ENCODE assay signal across 9 cellular contexts in genomic region chr1:208203848-208204609, GRCh38. TPM values are rescaled to one million over a fixed set of nuclear protein-coding genes. Genes with fewer than 3 reads are reported as not detected.
DNase-seq lines count a peak whose midpoint lies in the region; ATAC-seq, FAIRE-seq and TF ChIP-seq lines count a peak whose summit lies in the region.
"Had no signal": no experiment of that assay in that cellular context is flagged by ENCODE, and none has a peak within 500 bp of the region (broad histone marks: within the 10 kb centered on the region; RNA-seq: fewer than 3 reads in every experiment).

No MANE protein-coding gene starts in this region.

- 66 to 75% (median 68%) methylated on average over 7 of the region's 7 CpGs for WGBS in small intestine, 3 donors

- CTCF ChIA-PET in activated CD4-positive, alpha-beta memory T cell treated with anti-CD3 and anti-CD28 coated beads for 36 hours (lab: Charles Lee): no interaction called here

- no peak for TF ChIP-seq POLR2A in GM12892 (IDR thresholded peaks at IDR 0.05; ENCODE audit: low read depth, low read length)

- no peaks in the 10 kb centered on the region for H3K27me3 Mint-ChIP-seq in HFFc6 (ENCODE audit: insufficient read depth)
- peaks cover 4% of the 10 kb centered on the region for H3K27me3 Mint-ChIP-seq in activated T-helper 17 cell treated with anti-CD3 and anti-CD28 coated beads, Interleukin-2, amount 50 U/mL, for 72 hours
- H3K27me3 Mint-ChIP-seq in activated CD4-positive, alpha-beta memory T cell treated with anti-CD3 and anti-CD28 coated beads for 36 hours: no peaks in the 10 kb centered on the region

- no peak overlapping the region for H3K4me3 ChIP-seq in small intestine (ENCODE audit: low read depth in 1 of 2, low read length in 2 of 2)

- H3K4me3 Mint-ChIP-seq in HFFc6: peak overlapping the region; percentile 26; the same call in 1 of the 2 replicates
- H3K4me3 Mint-ChIP-seq in activated T-helper 17 cell treated with anti-CD3 and anti-CD28 coated beads, Interleukin-2, amount 50 U/mL, for 72 hours: no peak overlapping the region
- H3K4me3 Mint-ChIP-seq in activated CD4-positive, alpha-beta memory T cell treated with anti-CD3 and anti-CD28 coated beads for 36 hours: no peak overlapping the region

- H3K27ac ChIP-seq in small intestine (ENCODE audit: low read depth in 1 of 2, low read length in 1 of 2): peak overlapping the region; percentile 25 to 77

- no peak for TF ChIP-seq CTCF in HFFc6 (IDR thresholded peaks at IDR 0.05)

- peaks cover 0 to 3% of the 10 kb centered on the region in 2 donors for H3K36me3 ChIP-seq in small intestine (ENCODE audit: control insufficient read depth in 2 of 2, insufficient read depth in 2 of 2, low read length in 2 of 2)

- POLR2A ChIA-PET in activated CD4-positive, alpha-beta memory T cell treated with anti-CD3 and anti-CD28 coated beads for 36 hours (lab: Charles Lee): no interaction called here

- ATAC-seq in left ventricle myocardium superior (peak; percentile 11), HG02938 (IDR thresholded peaks at IDR 0.05; ENCODE audit: unreplicated experiment) (no peak)
- ATAC-seq in activated T-helper 17 cell treated with anti-CD3 and anti-CD28 coated beads, Interleukin-2, amount 50 U/mL, for 72 hours (replicated peaks): no peak

- H3K27me3 ChIP-seq in small intestine (ENCODE audit: control insufficient read depth in 2 of 2, insufficient read depth in 2 of 2, low read length in 2 of 2): no peaks in the 10 kb centered on the region

- H3K4me1 Mint-ChIP-seq in HFFc6 (ENCODE audit: low read depth): peaks cover 24% of the 10 kb centered on the region; the same call in 1 of the 2 replicates
- H3K4me1 Mint-ChIP-seq in activated T-helper 17 cell treated with anti-CD3 and anti-CD28 coated beads, Interleukin-2, amount 50 U/mL, for 72 hours: no peaks in the 10 kb centered on the region
- H3K4me1 Mint-ChIP-seq in activated CD4-positive, alpha-beta memory T cell treated with anti-CD3 and anti-CD28 coated beads for 36 hours (ENCODE audit: low read depth): no peaks in the 10 kb centered on the region

- no peak for FAIRE-seq in small intestine (lab: Jason Lieb, UNC)
- FAIRE-seq in GM12892 (lab: Jason Lieb, UNC): no peak

- DNase-seq in HFFc6: no peak
- DNase-seq in amniotic epithelial cell (ENCODE audit: low read depth): peak; percentile 66
- no peak for DNase-seq in left ventricle myocardium superior
- no peak for DNase-seq in small intestine
- no peak for DNase-seq in GM12892 (ENCODE audit: insufficient read length)
- no peak for DNase-seq in activated CD4-positive, alpha-beta memory T cell treated with anti-CD3 and anti-CD28 coated beads for 36 hours
- DNase-seq: stimulated activated CD4-positive, alpha-beta T cell treated with anti-CD3 and anti-CD28 coated beads, Interleukin-4, amount 100 ng/mL, for 24 hours had no signal

- intact Hi-C loops in left ventricle myocardium superior (cut with micrococcal nuclease): no loop called here
- intact Hi-C loops in activated CD4-positive, alpha-beta memory T cell treated with anti-CD3 and anti-CD28 coated beads for 36 hours (cut with micrococcal nuclease): no loop called here

- no peaks in the 10 kb centered on the region for H3K9me3 Mint-ChIP-seq in HFFc6
- H3K9me3 Mint-ChIP-seq in activated T-helper 17 cell treated with anti-CD3 and anti-CD28 coated beads, Interleukin-2, amount 50 U/mL, for 72 hours: no peaks in the 10 kb centered on the region
- H3K9me3 Mint-ChIP-seq in activated CD4-positive, alpha-beta memory T cell treated with anti-CD3 and anti-CD28 coated beads for 36 hours: no peaks in the 10 kb centered on the region

- H3K27ac Mint-ChIP-seq in HFFc6: no peak overlapping the region
- no peak overlapping the region for H3K27ac Mint-ChIP-seq in activated T-helper 17 cell treated with anti-CD3 and anti-CD28 coated beads, Interleukin-2, amount 50 U/mL, for 72 hours
- no peak overlapping the region for H3K27ac Mint-ChIP-seq in activated CD4-positive, alpha-beta memory T cell treated with anti-CD3 and anti-CD28 coated beads for 36 hours

- H3K9me3 ChIP-seq in small intestine (ENCODE audit: control insufficient read depth, low read depth): no peaks in the 10 kb centered on the region

- H3K36me3 Mint-ChIP-seq in HFFc6 (ENCODE audit: low read depth): peaks cover 24% of the 10 kb centered on the region
- no peaks in the 10 kb centered on the region for H3K36me3 Mint-ChIP-seq in activated T-helper 17 cell treated with anti-CD3 and anti-CD28 coated beads, Interleukin-2, amount 50 U/mL, for 72 hours (ENCODE audit: low read depth)
- H3K36me3 Mint-ChIP-seq in activated CD4-positive, alpha-beta memory T cell treated with anti-CD3 and anti-CD28 coated beads for 36 hours: no peaks in the 10 kb centered on the region

- H3K4me1 ChIP-seq in small intestine (ENCODE audit: control insufficient read depth in 2 of 2, insufficient read depth in 1 of 2, low read depth in 1 of 2, low read length in 1 of 2): peaks cover 5 to 16% of the 10 kb centered on the region in 2 donors

RNA-seq across cellular contexts. Expression of gene PLXNA2, which starts 40.2 kb away (rescaled TPM):
- 10 to 100 TPM; 20.9 to 29.9 (median 28.1) TPM for total RNA-seq in HFFc6 (2021; fragmentation: NEBNext Ultra II Directional; extraction: Animal tissue kit (Norgen Biotek cat#: 25700))
- 12.1 TPM for total RNA-seq in left ventricle myocardium superior
- polyA plus RNA-seq in small intestine: 10 to 100 TPM; 10.7 to 17.8 (median 12.5) TPM
- 1.5 TPM for polyA plus RNA-seq in GM12892 (2012; ENCODE audit: missing spikeins)
- total RNA-seq in activated T-helper 17 cell treated with anti-CD3 and anti-CD28 coated beads, Interleukin-2, amount 50 U/mL, for 72 hours: under 1 TPM in 1 of 2 donors, not detected in 1; 0.09 TPM
- under 1 TPM; 0.29 to 0.34 TPM for total RNA-seq in activated CD4-positive, alpha-beta memory T cell treated with anti-CD3 and anti-CD28 coated beads for 36 hours
